24 cellular contexts compared by ENCODE assay signal in genomic region chr6:105514306-105514705, GRCh38.
"Had no signal": no experiment of that assay in that cellular context is flagged by ENCODE, and none has a peak within 500 bp of the region (broad histone marks: within the 10 kb centered on the region; RNA-seq: fewer than 3 reads in every experiment).

No MANE protein-coding gene starts in this region.

- H3K36me3 Mint-ChIP-seq: activated naive CD4-positive, alpha-beta T cell treated with anti-CD3 and anti-CD28 coated beads, Interleukin-2, amount 50 U/mL, for 72 hours; neural progenitor cell; T-cell had no signal

- H3K4me1 ChIP-seq: spleen had no signal

- H3K36me3 ChIP-seq: neural progenitor cell, spleen, WERI-Rb-1 had no signal

- H3K27me3 Mint-ChIP-seq: central memory CD8-positive, alpha-beta T cell had no signal

- H3K9me3 Mint-ChIP-seq: central memory CD8-positive, alpha-beta T cell had no signal

- H3K27ac Mint-ChIP-seq: activated CD4-positive, alpha-beta T cell treated with anti-CD3 and anti-CD28 coated beads, Interleukin-2, amount 10 ng/mL, durations not matched to agents 7 days and 5 days; activated CD8-positive, alpha-beta memory T cell treated with anti-CD3 and anti-CD28 coated beads, Interleukin-2, amount 10 ng/mL, durations not matched to agents 7 days and 5 days; activated CD8-positive, alpha-beta T cell treated with anti-CD3 and anti-CD28 coated beads for 36 hours; activated naive CD4-positive, alpha-beta T cell treated with anti-CD3 and anti-CD28 coated beads, Interleukin-2, amount 50 U/mL, for 72 hours; effector memory CD8-positive, alpha-beta T cell; naive thymus-derived CD4-positive, alpha-beta T cell; neural progenitor cell; T-cell; T-helper 2 cell treated with Interferon-gamma antibody and Interleukin-4, amounts not matched to agents 5 μg/mL and 100 μg/mL, for 36 hours had no signal

- H3K27me3 ChIP-seq: dorsolateral prefrontal cortex, neural progenitor cell had no signal

- H3K4me3 ChIP-seq: dorsolateral prefrontal cortex, neural progenitor cell, spleen had no signal

- H3K9ac ChIP-seq: neural progenitor cell had no signal

- H3K4me3 Mint-ChIP-seq: activated CD4-positive, alpha-beta T cell treated with anti-CD3 and anti-CD28 coated beads, Interleukin-2, amount 10 ng/mL, durations not matched to agents 7 days and 5 days; activated CD8-positive, alpha-beta memory T cell treated with anti-CD3 and anti-CD28 coated beads, Interleukin-2, amount 10 ng/mL, durations not matched to agents 7 days and 5 days; activated CD8-positive, alpha-beta T cell treated with anti-CD3 and anti-CD28 coated beads for 36 hours; central memory CD8-positive, alpha-beta T cell; effector memory CD8-positive, alpha-beta T cell; naive thymus-derived CD4-positive, alpha-beta T cell; neural progenitor cell; T-cell; T-helper 2 cell treated with Interferon-gamma antibody and Interleukin-4, amounts not matched to agents 5 μg/mL and 100 μg/mL, for 36 hours had no signal

- H3K27ac ChIP-seq: dorsolateral prefrontal cortex, epithelial cell of prostate, neural progenitor cell, spleen, WERI-Rb-1 had no signal

- ATAC-seq: activated CD8-positive, alpha-beta memory T cell treated with anti-CD3 and anti-CD28 coated beads, Interleukin-2, amount 10 ng/mL, durations not matched to agents 7 days and 5 days; activated CD8-positive, alpha-beta T cell treated with anti-CD3 and anti-CD28 coated beads for 36 hours; activated naive CD4-positive, alpha-beta T cell treated with anti-CD3 and anti-CD28 coated beads, Interleukin-2, amount 50 U/mL, for 72 hours; effector memory CD8-positive, alpha-beta T cell; naive thymus-derived CD4-positive, alpha-beta T cell; T-cell had no signal

- FAIRE-seq: colon, TTC549, urothelium cell line had no signal

- DNase-seq: activated CD4-positive, alpha-beta T cell treated with anti-CD3 and anti-CD28 coated beads, Interleukin-2, amount 10 ng/mL, durations not matched to agents 7 days and 5 days; activated CD4-positive, CD25-positive, alpha-beta regulatory T cell treated with anti-CD3 and anti-CD28 coated beads, Interleukin-2, amount 50 U/mL, for 72 hours; activated CD8-positive, alpha-beta memory T cell treated with anti-CD3 and anti-CD28 coated beads, Interleukin-2, amount 10 ng/mL, durations not matched to agents 7 days and 5 days; activated CD8-positive, alpha-beta T cell treated with anti-CD3 and anti-CD28 coated beads for 36 hours; activated gamma-delta T cell treated with Interleukin-2 at 50 U/mL for 16 hours; aorta; dorsolateral prefrontal cortex; effector memory CD8-positive, alpha-beta T cell; foreskin fibroblast; hippocampal formation; naive thymus-derived CD4-positive, alpha-beta T cell; spleen; stimulated activated CD4-positive, alpha-beta T cell treated with anti-CD3 and anti-CD28 coated beads, Interleukin-4, amount 100 ng/mL, for 1 hour; stimulated activated naive CD4-positive, alpha-beta T cell treated with Interleukin-2 at 50 U/mL for 16 hours; T-cell; WERI-Rb-1 had no signal
